ENCODE assay signal across 16 cellular contexts in genomic region chr3:43632986-43633385, GRCh38.
"Had no signal": no experiment of that assay in that cellular context is flagged by ENCODE, and none has a peak within 500 bp of the region (broad histone marks: within the 10 kb centered on the region; RNA-seq: fewer than 3 reads in every experiment).

No MANE protein-coding gene starts in this region.

- H3K4me3 ChIP-seq: heart left ventricle, mucosa of descending colon, neural progenitor cell, ovary, right atrium auricular region, smooth muscle cell, tibial artery, upper lobe of left lung, uterus had no signal

- H3K27ac ChIP-seq: heart left ventricle, neural progenitor cell, ovary, right atrium auricular region, tibial artery, upper lobe of left lung, uterus had no signal

- DNase-seq: heart left ventricle; mucosa of descending colon; nucleus accumbens; ovary; stimulated activated CD4-positive, alpha-beta T cell treated with anti-CD3 and anti-CD28 coated beads, Interleukin-4, amount 100 ng/mL, for 1 hour; stimulated activated CD8-positive, alpha-beta memory T cell treated with anti-CD3 and anti-CD28 coated beads, Interleukin-4, amount 100 ng/mL, for 48 hours; tibial artery; upper lobe of left lung; uterus had no signal

- H3K27me3 ChIP-seq: neural progenitor cell, ovary, right atrium auricular region, tibial artery, upper lobe of left lung, uterus had no signal

- H3K9ac ChIP-seq: neural progenitor cell had no signal

- FAIRE-seq: colon, frontal cortex had no signal

- ATAC-seq: heart left ventricle; natural killer cell treated with Interleukin-12 subunit alpha and Interleukin-12 subunit beta and Interleukin-15 and Interleukin-18, amount 100 ng/mL, for 72 hours; stimulated activated memory B cell treated with anti-CD40 and anti-IgM and Interleukin-4, amounts not matched to agents 10 μg/mL and 1 μg/mL and 100 μg/mL, for 72 hours had no signal

- H3K4me1 ChIP-seq: heart left ventricle, neural progenitor cell, right atrium auricular region, upper lobe of left lung, uterus had no signal

- H3K4me2 ChIP-seq: neural progenitor cell, smooth muscle cell had no signal

- H3K9me3 ChIP-seq: mucosa of descending colon, ovary, tibial artery, upper lobe of left lung, uterus had no signal

- H2AFZ ChIP-seq: neural progenitor cell had no signal

- H3K36me3 ChIP-seq: heart left ventricle, neural progenitor cell, ovary, right atrium auricular region, tibial artery, upper lobe of left lung, uterus had no signal
